8 cellular contexts compared by ENCODE assay signal in the genomic region with DNA sequence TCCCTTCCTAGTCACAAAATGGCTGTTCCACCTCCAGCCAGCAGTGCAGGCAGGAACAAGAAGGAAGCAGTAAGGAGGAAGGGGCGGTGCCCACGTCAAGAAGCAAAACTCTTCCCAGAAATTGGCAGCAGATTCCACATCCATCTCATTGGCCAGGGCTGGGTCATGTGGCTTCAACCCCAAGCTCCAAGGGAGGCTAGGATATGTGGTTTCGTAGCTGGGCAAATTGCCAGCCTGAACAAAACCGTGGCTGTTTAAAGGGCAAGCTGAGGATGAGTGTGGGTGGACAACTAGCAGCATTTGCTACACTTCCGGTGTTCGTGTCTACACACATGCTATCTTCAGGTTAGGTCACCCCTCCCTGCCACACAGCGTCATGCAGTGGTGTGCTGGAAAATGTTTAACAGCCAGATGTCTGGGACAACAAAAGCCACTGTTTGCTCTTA.
DNase-seq lines count a peak whose midpoint lies in the region; ATAC-seq and TF ChIP-seq lines count a peak whose summit lies in the region.

No MANE protein-coding gene starts in this region.

- no peak overlapping the region for H2BK15ac ChIP-seq in IMR-90 (ENCODE audit: low read depth, low read length)

- in situ Hi-C loops in IMR-90 (cut with MboI; ENCODE audit: low sequenced_read_pairs), result no loop called here

- H3K27ac ChIP-seq in IMR-90 (ENCODE audit: insufficient read depth, low read length) (no peak overlapping the region), right atrium auricular region (no peak overlapping the region)

- peak overlapping the region in 1 of 2 experiments; percentile 11; a peak in 2 of 4 replicates for H4K8ac ChIP-seq in IMR-90 (ENCODE audit: low read depth in 2 of 2, low read length in 2 of 2)

- dilution Hi-C loops in IMR-90 (cut with HindIII; ENCODE audit: low sequenced_read_pairs, unreplicated experiment), result no loop called here

- H4K5ac ChIP-seq in IMR-90 (ENCODE audit: low read depth, low read length), result no peak overlapping the region

- H3K18ac ChIP-seq in IMR-90 (ENCODE audit: low read depth, low read length), result no peak overlapping the region

- no peak overlapping the region for H2BK20ac ChIP-seq in IMR-90 (ENCODE audit: low read depth, low read length)

- WGBS in IMR-90 (ENCODE audit: extremely low coverage in 2 of 2, insufficient read length in 1 of 2), 2 experiments, result no CpG with 5 or more reads among the region's 7 CpGs

- no peak for TF ChIP-seq POLR2A in IMR-90 (IDR thresholded peaks at IDR 0.05; ENCODE audit: low read depth, low read length)

- no peak overlapping the region for H2AK9ac ChIP-seq in IMR-90 (replicated peaks; ENCODE audit: low read depth, low read length, poor library complexity)

- POLR2A ChIA-PET in IMR-90 (lab: Charles Lee; ENCODE audit: unreplicated experiment), result no interaction called here

- peak overlapping the region; percentile 61 for H2AFZ ChIP-seq in IMR-90 (replicated peaks; ENCODE audit: low read length, poor library complexity)

- H4K91ac ChIP-seq in IMR-90 (ENCODE audit: insufficient read depth, low read depth, low read length), result no peak overlapping the region

- DNase-seq in AG08395 (ENCODE audit: low spot score) (peak; percentile 12), IMR-90 (peak; percentile 56), right atrium auricular region (ENCODE audit: low spot score) (peak; percentile 62), NOMO-1 (lab: John Stamatoyannopoulos, UW; ENCODE audit: unreplicated experiment in 2 of 2) (no peak), activated T-cell treated with anti-CD3 and anti-CD28 coated beads for 4 hours (no peak)

- no peak overlapping the region for H3K9ac ChIP-seq in IMR-90 (ENCODE audit: low read depth, low read length)

- H3K23ac ChIP-seq in IMR-90 (ENCODE audit: low read depth, low read length), result no peak overlapping the region; the same call in 1 of the 2 replicates

- no peaks in the 10 kb centered on the region for H3K79me1 ChIP-seq in IMR-90 (ENCODE audit: low read depth in 1 of 2, low read length in 2 of 2)

- TF ChIP-seq RAD21 in IMR-90 (IDR thresholded peaks at IDR 0.05; ENCODE audit: low read length), result no peak

- H3K27me3 ChIP-seq in IMR-90 (ENCODE audit: control insufficient read depth, insufficient read depth, low read length) (peaks cover 16% of the 10 kb centered on the region), right atrium auricular region (no peaks in the 10 kb centered on the region)

- 0 out of 2 replicates have a peak, but pooled peaks cover 3% of the 10 kb centered on the region for H3K9me1 ChIP-seq in IMR-90 (ENCODE audit: insufficient read depth, low read length)

- no peak overlapping the region for H2AK5ac ChIP-seq in IMR-90 (ENCODE audit: low read depth, low read length)

- no peaks in the 10 kb centered on the region for H3K4me1 ChIP-seq in IMR-90 (ENCODE audit: control insufficient read depth, insufficient read depth, low read length)
- H3K4me1 ChIP-seq in right atrium auricular region, result no peaks in the 10 kb centered on the region

- CTCF ChIA-PET in IMR-90 (lab: Yijun Ruan, JAX), result no interaction called here

- no peak overlapping the region for H2BK5ac ChIP-seq in IMR-90 (ENCODE audit: low read depth, low read length, poor library complexity, severe bottlenecking)

- H3K4me3 ChIP-seq in IMR-90 (ENCODE audit: insufficient read depth, low read depth, low read length), result no peak overlapping the region
- H3K4me3 ChIP-seq in right atrium auricular region, result no peak overlapping the region

- ATAC-seq in IMR-90 (ENCODE audit: low read depth), result no peak
- ATAC-seq in SK-N-SH treated with all-trans-retinoic acid at 6 μM for 48 hours, result peak; percentile 91
- ATAC-seq in HG02610 (IDR thresholded peaks at IDR 0.05; ENCODE audit: unreplicated experiment), result no peak
- no peak for ATAC-seq in HG03045 (IDR thresholded peaks at IDR 0.05; ENCODE audit: unreplicated experiment)

- BruUV-seq in IMR-90 (replicated peaks; lab: Mats Ljungman, UMichigan), result no TSS peak

- H3K14ac ChIP-seq in IMR-90 (replicated peaks; ENCODE audit: low read depth, low read length), result 0 out of 2 replicates have a peak overlapping the region, but pooled peaks have one; percentile 29

- H2BK120ac ChIP-seq in IMR-90 (ENCODE audit: low read depth, low read length), result no peak overlapping the region

- TF ChIP-seq CTCF in IMR-90 (conservative IDR thresholded peaks at IDR 0.05; ENCODE audit: low read depth, low read length) (no peak), right atrium auricular region (IDR thresholded peaks at IDR 0.05) (no peak)

- H3K9me3 ChIP-seq in IMR-90 (ENCODE audit: control insufficient read depth, insufficient read depth, low read length) (no peaks in the 10 kb centered on the region), right atrium auricular region (no peaks in the 10 kb centered on the region)

- no peak overlapping the region for H3K56ac ChIP-seq in IMR-90 (ENCODE audit: extremely low read depth, insufficient read depth, low read length)

- no peak overlapping the region for H3K4me2 ChIP-seq in IMR-90 (ENCODE audit: low read depth, low read length)

- intact Hi-C loops in IMR-90 (cut with micrococcal nuclease), result no loop called here

- H4K20me1 ChIP-seq in IMR-90 (ENCODE audit: insufficient read depth, low read length), result no peaks in the 10 kb centered on the region

- no peak overlapping the region for H3K4ac ChIP-seq in IMR-90 (ENCODE audit: low read depth, low read length)

- H3K36me3 ChIP-seq in IMR-90 (ENCODE audit: control insufficient read depth, insufficient read depth, low read length) (no peaks in the 10 kb centered on the region), right atrium auricular region (no peaks in the 10 kb centered on the region)

TF ChIP-seq in IMR-90, 13 proteins besides CTCF, POLR2A, EP300 and RAD21:
- TF ChIP-seq, protein P1, sequence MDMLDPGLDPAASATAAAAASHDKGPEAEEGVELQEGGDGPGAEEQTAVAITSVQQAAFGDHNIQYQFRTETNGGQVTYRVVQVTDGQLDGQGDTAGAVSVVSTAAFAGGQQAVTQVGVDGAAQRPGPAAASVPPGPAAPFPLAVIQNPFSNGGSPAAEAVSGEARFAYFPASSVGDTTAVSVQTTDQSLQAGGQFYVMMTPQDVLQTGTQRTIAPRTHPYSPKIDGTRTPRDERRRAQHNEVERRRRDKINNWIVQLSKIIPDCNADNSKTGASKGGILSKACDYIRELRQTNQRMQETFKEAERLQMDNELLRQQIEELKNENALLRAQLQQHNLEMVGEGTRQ (IDR thresholded peaks at IDR 0.05; ENCODE audit: low read depth, low read length), result peak; percentile 62
- no peak for TF ChIP-seq NFE2L2 (IDR thresholded peaks at IDR 0.05; ENCODE audit: low read depth, low read length)

TF ChIP-seq in SK-N-SH treated with all-trans-retinoic acid at 6 μM for 48 hours, 23 proteins besides CTCF, POLR2A, EP300 and RAD21:
- TF ChIP-seq TCF4 (CRISPR knock-in tag; IDR thresholded peaks at IDR 0.05; ENCODE audit: borderline replicate concordance) (0 out of 2 replicates have a peak, but pooled peaks have one; percentile 29), BACH2 (CRISPR knock-in tag; IDR thresholded peaks at IDR 0.05; ENCODE audit: borderline replicate concordance) (no peak)

Comparison
In these comparisons a context has a peak if more than half of its experiments do, and no peak if none do; other contexts are left out.
1. DNase-seq: peak in AG08395 (single experiment), IMR-90 (single experiment) and right atrium auricular region (single experiment); none in NOMO-1 (0 of 2) and activated T-cell treated with anti-CD3 and anti-CD28 coated beads for 4 hours (single experiment).